ENCODE assay signal across 21 cellular contexts in the genomic region with DNA sequence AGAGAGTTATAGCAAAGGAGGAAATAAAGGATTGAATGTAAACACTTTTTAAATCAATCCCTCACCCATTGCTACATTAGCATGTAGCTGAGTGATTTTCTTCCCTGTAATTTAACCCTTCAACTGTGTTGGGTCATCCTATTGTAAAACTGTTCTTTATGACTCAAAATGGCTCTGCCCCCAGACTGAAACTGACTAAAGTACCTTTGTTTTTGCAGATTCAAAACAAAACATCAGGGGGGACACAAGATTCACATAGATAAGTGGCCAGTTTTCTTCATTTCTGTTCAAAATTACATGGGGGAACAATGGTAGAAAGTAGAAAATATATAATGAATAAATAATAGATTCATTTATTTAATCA.
"Had no signal": no experiment of that assay in that cellular context is flagged by ENCODE, and none has a peak within 500 bp of the region (broad histone marks: within the 10 kb centered on the region; RNA-seq: fewer than 3 reads in every experiment).

No MANE protein-coding gene starts in this region.

- H3K27me3 ChIP-seq: gastrocnemius medialis, neutrophil, pancreas, right lobe of liver, stomach had no signal

- H3K36me3 Mint-ChIP-seq: activated naive CD8-positive, alpha-beta T cell; mesothelial cell of epicardium; natural killer cell treated with Interleukin-12 subunit alpha and Interleukin-12 subunit beta and Interleukin-15 and Interleukin-18, amount 100 ng/mL, for 72 hours; type B pancreatic cell had no signal

- H3K4me3 Mint-ChIP-seq: activated CD4-positive, alpha-beta T cell treated with anti-CD3 and anti-CD28 coated beads for 36 hours; activated naive CD8-positive, alpha-beta T cell; activated T-helper 1 cell treated with anti-CD3 and anti-CD28 coated beads, Interleukin-12 subunit alpha, Interleukin-12 subunit beta, Interleukin-2, Interleukin-4 antibody, amounts not matched to agents 30 ng/mL and 10 ng/mL and 1 ng/mL, durations not matched to agents 14 hours and 24 hours and 36 hours; dendritic cell treated with granulocyte-macrophage colony-stimulating factor and Interleukin-4, amounts not matched to agents 40 ng/mL and 50 ng/mL, for 4 days; mesothelial cell of epicardium; natural killer cell treated with Interleukin-12 subunit alpha and Interleukin-12 subunit beta and Interleukin-15 and Interleukin-18, amount 100 ng/mL, for 72 hours; type B pancreatic cell had no signal

- ATAC-seq: activated CD4-positive, alpha-beta T cell treated with anti-CD3 and anti-CD28 coated beads for 36 hours; esophagus mucosa; gastrocnemius medialis; left lobe of liver; natural killer cell treated with Interleukin-12 subunit alpha and Interleukin-12 subunit beta and Interleukin-15 and Interleukin-18, amount 100 ng/mL, for 72 hours; pancreas; right lobe of liver had no signal

- DNase-seq: activated CD4-positive, alpha-beta T cell treated with anti-CD3 and anti-CD28 coated beads for 36 hours; activated CD4-positive, alpha-beta T cell treated with anti-CD3 and anti-CD28 coated beads, Interleukin-2, amount 50 U/mL, for 48 hours; effector CD8-positive, alpha-beta T cell; gastrocnemius medialis; head of caudate nucleus; kidney; pancreas; right lobe of liver; small intestine; stimulated activated CD4-positive, alpha-beta T cell treated with anti-CD3 and anti-CD28 coated beads, Interleukin-15, amount 100 ng/mL, for 24 hours; stimulated activated CD4-positive, alpha-beta T cell treated with anti-CD3 and anti-CD28 coated beads, Interleukin-2, amount 100 ng/mL, for 48 hours; stomach had no signal

- H3K27ac Mint-ChIP-seq: activated CD4-positive, alpha-beta T cell treated with anti-CD3 and anti-CD28 coated beads for 36 hours; activated naive CD8-positive, alpha-beta T cell; activated T-helper 1 cell treated with anti-CD3 and anti-CD28 coated beads, Interleukin-12 subunit alpha, Interleukin-12 subunit beta, Interleukin-2, Interleukin-4 antibody, amounts not matched to agents 30 ng/mL and 10 ng/mL and 1 ng/mL, durations not matched to agents 14 hours and 24 hours and 36 hours; dendritic cell treated with granulocyte-macrophage colony-stimulating factor and Interleukin-4, amounts not matched to agents 40 ng/mL and 50 ng/mL, for 4 days; mesothelial cell of epicardium; natural killer cell treated with Interleukin-12 subunit alpha and Interleukin-12 subunit beta and Interleukin-15 and Interleukin-18, amount 100 ng/mL, for 72 hours; type B pancreatic cell had no signal

- H3K9me3 Mint-ChIP-seq: activated T-helper 1 cell treated with anti-CD3 and anti-CD28 coated beads, Interleukin-12 subunit alpha, Interleukin-12 subunit beta, Interleukin-2, Interleukin-4 antibody, amounts not matched to agents 30 ng/mL and 10 ng/mL and 1 ng/mL, durations not matched to agents 14 hours and 24 hours and 36 hours; dendritic cell treated with granulocyte-macrophage colony-stimulating factor and Interleukin-4, amounts not matched to agents 40 ng/mL and 50 ng/mL, for 4 days; mesothelial cell of epicardium; natural killer cell treated with Interleukin-12 subunit alpha and Interleukin-12 subunit beta and Interleukin-15 and Interleukin-18, amount 100 ng/mL, for 72 hours; type B pancreatic cell had no signal

- H3K27me3 Mint-ChIP-seq: activated CD4-positive, alpha-beta T cell treated with anti-CD3 and anti-CD28 coated beads for 36 hours; dendritic cell treated with granulocyte-macrophage colony-stimulating factor and Interleukin-4, amounts not matched to agents 40 ng/mL and 50 ng/mL, for 4 days; natural killer cell treated with Interleukin-12 subunit alpha and Interleukin-12 subunit beta and Interleukin-15 and Interleukin-18, amount 100 ng/mL, for 72 hours had no signal

- H3K27ac ChIP-seq: gastrocnemius medialis, neutrophil, pancreas, right lobe of liver, stomach had no signal

- H3K4me1 ChIP-seq: gastrocnemius medialis, pancreas, right lobe of liver, stomach had no signal

- H3K4me1 Mint-ChIP-seq: activated CD4-positive, alpha-beta T cell treated with anti-CD3 and anti-CD28 coated beads for 36 hours had no signal

- H3K9me3 ChIP-seq: gastrocnemius medialis, neutrophil, pancreas, right lobe of liver, stomach had no signal

- H3K4me3 ChIP-seq: gastrocnemius medialis, pancreas, right lobe of liver, stomach had no signal

- H3K36me3 ChIP-seq: gastrocnemius medialis, neutrophil, pancreas, right lobe of liver, stomach had no signal
